ENCODE assay signal across 8 cellular contexts in the genomic region with DNA sequence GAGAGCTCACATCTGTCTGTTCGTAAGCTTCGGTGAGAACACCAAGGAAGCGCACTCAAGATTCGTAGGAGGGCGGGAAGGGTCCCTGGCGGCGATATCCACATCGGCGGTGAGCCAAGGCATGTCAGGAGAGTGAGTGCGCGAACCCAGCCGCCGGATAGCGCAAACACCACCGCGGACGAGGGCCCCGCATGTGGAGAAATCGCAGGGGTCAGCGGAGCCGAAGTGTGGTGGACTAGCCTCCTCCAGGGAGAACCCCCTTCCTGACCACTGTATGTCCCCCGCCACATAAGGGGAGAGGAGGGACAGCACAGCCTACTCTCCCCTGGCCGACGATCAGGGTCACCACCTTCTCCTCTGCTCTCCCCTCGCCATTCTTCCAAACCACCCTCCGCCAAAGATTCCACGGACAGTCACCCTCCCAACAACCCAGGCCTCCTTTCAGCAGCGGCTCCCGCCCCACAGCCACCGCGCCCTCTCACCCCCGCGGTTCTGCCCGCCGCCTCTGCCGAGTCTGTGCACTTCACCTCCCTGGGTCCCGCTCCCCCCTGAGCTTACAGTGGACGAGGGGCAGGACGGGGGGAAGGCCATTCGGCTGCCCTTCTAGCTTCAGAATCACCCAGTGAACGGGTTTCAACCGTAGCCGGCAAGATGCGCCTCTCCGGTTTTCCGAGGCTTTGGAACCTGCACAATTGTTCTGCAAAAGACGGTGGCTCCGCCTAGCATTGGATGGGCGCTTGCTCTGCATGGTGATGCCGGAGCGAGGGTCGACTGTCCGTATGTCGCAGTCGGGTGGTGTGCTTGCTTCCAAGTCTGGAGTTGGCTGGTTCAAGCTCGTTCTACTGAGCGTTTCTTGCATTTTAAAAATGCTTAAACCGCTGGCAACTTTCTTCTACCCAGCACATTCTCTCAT.
DNase-seq lines count a peak whose midpoint lies in the region; ATAC-seq and TF ChIP-seq lines count a peak whose summit lies in the region.
"Not testable (repeated sequence)": the region's sequence is repeated elsewhere in the genome, so short reads cannot be mapped to it uniquely, and the experiment has no call there.

No MANE protein-coding gene starts in this region.

- not testable (repeated sequence) for H3K14ac ChIP-seq in trophoblast cell (ENCODE audit: low read length)

- H3K79me2 ChIP-seq in trophoblast cell (ENCODE audit: control insufficient read depth, insufficient read depth, low read length, poor library complexity), result not testable (repeated sequence)

- not testable (repeated sequence) for H3K4me1 ChIP-seq in trophoblast cell (ENCODE audit: control insufficient read depth in 1 of 2, insufficient read depth in 2 of 2, low read length in 2 of 2)
- peaks cover 0 to 15% (median 7%) of the 10 kb centered on the region in 4 donors for H3K4me1 ChIP-seq in stomach

- TF ChIP-seq CTCF in choroid plexus epithelial cell (conservative IDR thresholded peaks at IDR 0.05; ENCODE audit: low read depth, low read length); stomach (IDR thresholded peaks at IDR 0.05): not testable (repeated sequence)

- H3K4me2 ChIP-seq in trophoblast cell (ENCODE audit: low read length), result peak overlapping the region; percentile 55

- not testable (repeated sequence) for H2BK5ac ChIP-seq in trophoblast cell (ENCODE audit: low read depth, low read length, poor library complexity)

- H3K9me3 ChIP-seq in trophoblast cell (ENCODE audit: insufficient read depth, low read depth, low read length); stomach: not testable (repeated sequence)

- not testable (repeated sequence) for TF ChIP-seq POLR2A in stomach (IDR thresholded peaks at IDR 0.05)

- CTCF ChIA-PET in T-cell (lab: Charles Lee), result not testable (repeated sequence)

- no CpG with 5 or more reads among the region's 58 CpGs for WGBS in trophoblast cell (ENCODE audit: extremely low coverage, insufficient coverage, insufficient read length)
- WGBS in stomach, 5 donors, result 1 to 4% (median 2%) methylated on average over 28 to 50 of the region's 58 CpGs

- H3K27me3 Mint-ChIP-seq in T-cell (peaks cover 24 to 36% of the 10 kb centered on the region in 2 donors), memory B cell (peaks cover 14% of the 10 kb centered on the region)

- not testable (repeated sequence) for H3K27ac Mint-ChIP-seq in T-cell, memory B cell

- H2AK5ac ChIP-seq in trophoblast cell (ENCODE audit: low read length), result not testable (repeated sequence)

- H3K4me3 Mint-ChIP-seq in T-cell (peak overlapping the region in 2 of 3 donors; percentile 43 to 78), memory B cell (peak overlapping the region; percentile 57)

- not testable (repeated sequence) for H3K27ac ChIP-seq in trophoblast cell (ENCODE audit: low read depth, low read length); stomach

- not testable (repeated sequence) for H3K9ac ChIP-seq in trophoblast cell (ENCODE audit: low read length)

- not testable (repeated sequence) for H3K9me3 Mint-ChIP-seq in T-cell, memory B cell

- peak; percentile 40 for DNase-seq in DMS 273 (lab: John Stamatoyannopoulos, UW; ENCODE audit: unreplicated experiment)
- peak in 2 of 34 experiments; percentile 9 for DNase-seq in T-cell
- DNase-seq in activated gamma-delta T cell treated with Interleukin-2 at 50 U/mL for 16 hours, result peak; percentile 3
- not testable (repeated sequence) for DNase-seq in choroid plexus epithelial cell (ENCODE audit: low read depth); trophoblast cell; stomach
- DNase-seq in left cardiac atrium, result peak; percentile 13
- peak in 1 of 2 donors; percentile 22 for DNase-seq in memory B cell (ENCODE audit: low spot score in 2 of 2)

- H3K79me1 ChIP-seq in trophoblast cell (ENCODE audit: low read length), result not testable (repeated sequence)

- H3K27me3 ChIP-seq in trophoblast cell (ENCODE audit: insufficient read depth, low read length), result peaks cover 12% of the 10 kb centered on the region
- peaks cover 0 to 63% (median 10%) of the 10 kb centered on the region in 3 donors for H3K27me3 ChIP-seq in stomach

- ATAC-seq in T-cell (replicated peaks in 1 of 4) (peak; percentile 34 to 59 (median 52)), left cardiac atrium (peak; percentile 23 to 58), memory B cell (ENCODE audit: low read depth) (peak; percentile 38)

- H3K4me3 ChIP-seq in choroid plexus epithelial cell (ENCODE audit: low read depth, low read length) (peak overlapping the region; percentile 30), stomach (peak overlapping the region; percentile 15 to 32 (median 26))
- not testable (repeated sequence) for H3K4me3 ChIP-seq in trophoblast cell (ENCODE audit: low read depth, low read length)

- not testable (repeated sequence) for H2BK120ac ChIP-seq in trophoblast cell (ENCODE audit: insufficient read depth, low read length, poor library complexity)

- not testable (repeated sequence) for H3K23ac ChIP-seq in trophoblast cell (ENCODE audit: low read length)

- not testable (repeated sequence) for H4K12ac ChIP-seq in trophoblast cell (ENCODE audit: low read depth, low read length)

- not testable (repeated sequence) for H4K91ac ChIP-seq in trophoblast cell (ENCODE audit: low read depth, low read length)

- H4K8ac ChIP-seq in trophoblast cell (ENCODE audit: low read depth, low read length), result not testable (repeated sequence)

- intact Hi-C loops in left cardiac atrium (cut with DNase I); stomach (cut with DNase I; ENCODE audit: low total_unique reads): not testable (repeated sequence)

- TF ChIP-seq EP300 in stomach (IDR thresholded peaks at IDR 0.05), result not testable (repeated sequence)

- not testable (repeated sequence) for H3K36me3 ChIP-seq in trophoblast cell (ENCODE audit: control insufficient read depth in 1 of 2, insufficient read depth in 2 of 2, low read length in 2 of 2); stomach

- peaks cover 5 to 18% (median 17%) of the 10 kb centered on the region in 3 donors for H3K4me1 Mint-ChIP-seq in T-cell
- not testable (repeated sequence) for H3K4me1 Mint-ChIP-seq in memory B cell

- H2BK12ac ChIP-seq in trophoblast cell (ENCODE audit: low read length), result not testable (repeated sequence)

- H3K18ac ChIP-seq in trophoblast cell (ENCODE audit: low read length), result not testable (repeated sequence)

- not testable (repeated sequence) for H3K36me3 Mint-ChIP-seq in T-cell, memory B cell

- not testable (repeated sequence) for H2AFZ ChIP-seq in trophoblast cell (ENCODE audit: insufficient read depth, low read length, poor library complexity)

- not testable (repeated sequence) for H3K4ac ChIP-seq in trophoblast cell (ENCODE audit: low read depth, low read length)

- POLR2A ChIA-PET in T-cell (lab: Charles Lee), result not testable (repeated sequence)
